In genomic region chr7:151549083-151549482, GRCh38 we compare ENCODE assay signal across 34 cellular contexts.
"Had no signal": no experiment of that assay in that cellular context is flagged by ENCODE, and none has a peak within 500 bp of the region (broad histone marks: within the 10 kb centered on the region; RNA-seq: fewer than 3 reads in every experiment).

No MANE protein-coding gene starts in this region.

- ATAC-seq: activated CD4-positive, CD25-positive, alpha-beta regulatory T cell treated with anti-CD3 and anti-CD28 coated beads, Interleukin-2, amount 50 U/mL, for 24 hours; activated CD8-positive, alpha-beta memory T cell treated with anti-CD3 and anti-CD28 coated beads, Interleukin-2, amount 10 ng/mL, durations not matched to agents 7 days and 5 days; activated CD8-positive, alpha-beta T cell treated with anti-CD3 and anti-CD28 coated beads for 36 hours; activated T-cell treated with anti-CD3 and anti-CD28 coated beads, Interleukin-2, amount 50 U/mL, for 72 hours; body of pancreas; effector memory CD8-positive, alpha-beta T cell; gastroesophageal sphincter; T-cell had no signal

- FAIRE-seq: colon, endothelial cell of umbilical vein had no signal

- H3K36me3 ChIP-seq: esophagus squamous epithelium, gastroesophageal sphincter, WERI-Rb-1 had no signal

- H3K27ac Mint-ChIP-seq: activated B cell treated with CpG ODN at 0.5 μM for 24 hours; activated CD8-positive, alpha-beta memory T cell treated with anti-CD3 and anti-CD28 coated beads, Interleukin-2, amount 10 ng/mL, durations not matched to agents 7 days and 5 days; activated CD8-positive, alpha-beta T cell treated with anti-CD3 and anti-CD28 coated beads for 36 hours; activated naive CD8-positive, alpha-beta T cell; activated T-cell treated with anti-CD3 and anti-CD28 coated beads, Interleukin-2, amount 50 U/mL, for 24 hours; activated T-cell treated with anti-CD3 and anti-CD28 coated beads, Interleukin-2, amount 50 U/mL, for 72 hours; effector memory CD8-positive, alpha-beta T cell; T-cell; T-helper 1 cell treated with Interleukin-12 subunit alpha and Interleukin-12 subunit beta and Interleukin-4 antibody, amounts not matched to agents 30 μg/mL and 1 μg/mL, for 36 hours; T-helper 2 cell treated with Interferon-gamma antibody and Interleukin-4, amounts not matched to agents 5 μg/mL and 100 μg/mL, for 36 hours had no signal

- H3K4me3 ChIP-seq: body of pancreas, esophagus squamous epithelium, gastroesophageal sphincter had no signal

- H3K9me3 Mint-ChIP-seq: activated B cell treated with CpG ODN at 0.5 μM for 24 hours; activated CD8-positive, alpha-beta T cell treated with anti-CD3 and anti-CD28 coated beads for 36 hours; activated T-cell treated with anti-CD3 and anti-CD28 coated beads, Interleukin-2, amount 50 U/mL, for 24 hours; activated T-cell treated with anti-CD3 and anti-CD28 coated beads, Interleukin-2, amount 50 U/mL, for 72 hours; effector memory CD8-positive, alpha-beta T cell; T-cell; T-helper 1 cell treated with Interleukin-12 subunit alpha and Interleukin-12 subunit beta and Interleukin-4 antibody, amounts not matched to agents 30 μg/mL and 1 μg/mL, for 36 hours; T-helper 2 cell treated with Interferon-gamma antibody and Interleukin-4, amounts not matched to agents 5 μg/mL and 100 μg/mL, for 36 hours had no signal

- H3K27ac ChIP-seq: body of pancreas, epithelial cell of prostate, esophagus squamous epithelium, gastroesophageal sphincter, WERI-Rb-1 had no signal

- DNase-seq: activated B cell treated with CpG ODN at 0.5 μM for 24 hours; activated CD4-positive, alpha-beta T cell treated with anti-CD3 and anti-CD28 coated beads for 48 hours; activated CD4-positive, alpha-beta T cell treated with anti-CD3 and anti-CD28 coated beads, Interleukin-2, amount 50 U/mL, for 1 hour; activated CD4-positive, alpha-beta T cell treated with anti-CD3 and anti-CD28 coated beads, Interleukin-2, amount 50 U/mL, for 48 hours; activated CD8-positive, alpha-beta memory T cell treated with anti-CD3 and anti-CD28 coated beads, Interleukin-2, amount 10 ng/mL, durations not matched to agents 7 days and 5 days; activated CD8-positive, alpha-beta memory T cell treated with anti-CD3 and anti-CD28 coated beads, Interleukin-2, amount 50 U/mL, for 48 hours; activated CD8-positive, alpha-beta T cell treated with anti-CD3 and anti-CD28 coated beads for 36 hours; activated gamma-delta T cell; activated naive CD4-positive, alpha-beta T cell treated with anti-CD3 and anti-CD28 coated beads, Interleukin-2, amount 50 U/mL, for 16 hours; activated naive CD4-positive, alpha-beta T cell treated with Interleukin-2 at 50 U/mL for 16 hours; activated T-cell treated with anti-CD3 and anti-CD28 coated beads for 4 hours; activated T-cell treated with anti-CD3 and anti-CD28 coated beads, Interleukin-2, amount 50 U/mL, for 24 hours; activated T-cell treated with anti-CD3 and anti-CD28 coated beads, Interleukin-2, amount 50 U/mL, for 72 hours; amniotic stem cell; anterior cingulate cortex; body of pancreas; cortex of kidney; dermis blood vessel endothelial cell; effector CD4-positive, alpha-beta T cell; effector memory CD8-positive, alpha-beta T cell; esophagus squamous epithelium; foreskin melanocyte; SW 1271; T-cell; T1000; WERI-Rb-1 had no signal

- H3K27me3 ChIP-seq: body of pancreas, gastroesophageal sphincter had no signal

- H3K4me1 Mint-ChIP-seq: activated B cell treated with CpG ODN at 0.5 μM for 24 hours; activated CD8-positive, alpha-beta memory T cell treated with anti-CD3 and anti-CD28 coated beads, Interleukin-2, amount 10 ng/mL, durations not matched to agents 7 days and 5 days had no signal

- H3K4me3 Mint-ChIP-seq: activated B cell treated with CpG ODN at 0.5 μM for 24 hours; activated CD8-positive, alpha-beta memory T cell treated with anti-CD3 and anti-CD28 coated beads, Interleukin-2, amount 10 ng/mL, durations not matched to agents 7 days and 5 days; activated CD8-positive, alpha-beta T cell treated with anti-CD3 and anti-CD28 coated beads for 36 hours; activated naive CD8-positive, alpha-beta T cell; activated T-cell treated with anti-CD3 and anti-CD28 coated beads, Interleukin-2, amount 50 U/mL, for 24 hours; activated T-cell treated with anti-CD3 and anti-CD28 coated beads, Interleukin-2, amount 50 U/mL, for 72 hours; effector memory CD8-positive, alpha-beta T cell; T-cell; T-helper 1 cell treated with Interleukin-12 subunit alpha and Interleukin-12 subunit beta and Interleukin-4 antibody, amounts not matched to agents 30 μg/mL and 1 μg/mL, for 36 hours; T-helper 2 cell treated with Interferon-gamma antibody and Interleukin-4, amounts not matched to agents 5 μg/mL and 100 μg/mL, for 36 hours had no signal

- H3K9me3 ChIP-seq: body of pancreas, esophagus squamous epithelium, gastroesophageal sphincter had no signal

- H3K36me3 Mint-ChIP-seq: activated CD8-positive, alpha-beta memory T cell treated with anti-CD3 and anti-CD28 coated beads, Interleukin-2, amount 10 ng/mL, durations not matched to agents 7 days and 5 days; activated naive CD8-positive, alpha-beta T cell; T-cell had no signal
